In the genomic region with DNA sequence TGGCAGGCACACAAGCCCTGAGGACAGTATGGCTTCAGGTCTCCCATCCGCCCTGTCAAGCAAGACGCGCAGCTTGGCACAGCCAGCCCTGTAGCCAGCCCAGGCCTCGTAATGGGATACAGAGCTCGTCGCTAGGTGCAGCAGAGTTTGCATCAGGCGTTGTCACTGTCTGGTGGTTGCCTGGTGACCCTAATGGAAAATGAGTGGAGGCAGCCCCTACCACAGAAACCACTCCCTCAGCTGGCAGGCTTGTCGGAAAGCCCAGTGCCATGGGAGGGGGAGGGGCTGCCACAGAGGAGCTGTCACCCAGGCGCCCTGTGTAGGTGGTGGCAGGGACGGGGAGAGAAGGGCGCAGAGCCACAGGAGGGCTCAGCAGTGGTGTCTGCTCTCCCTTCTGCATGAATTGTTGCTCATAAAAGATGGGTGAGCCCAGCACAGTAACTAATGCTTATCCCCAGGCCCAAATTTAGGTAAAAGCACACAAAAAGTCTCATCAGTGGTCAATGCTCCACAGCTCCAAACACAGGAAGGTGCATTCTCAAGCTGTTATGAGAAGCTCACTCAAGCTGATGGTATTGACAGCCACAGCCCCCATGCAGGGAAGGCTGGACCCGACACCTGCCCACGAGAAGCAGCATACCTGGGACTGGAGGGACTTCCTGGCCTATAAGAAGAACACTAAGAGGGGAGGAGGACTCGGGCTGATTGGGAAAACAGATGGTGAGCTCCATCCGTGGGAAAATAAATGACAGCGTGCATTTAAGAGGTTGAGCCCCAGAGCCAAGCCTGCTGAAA, we compare ENCODE assay signal across 9 cellular contexts.
A peak's percentile ranks its signal among the peaks of the same experiment; 100 is the strongest.
DNase-seq lines count a peak whose midpoint lies in the region; ATAC-seq, FAIRE-seq and TF ChIP-seq lines count a peak whose summit lies in the region.
"Had no signal": no experiment of that assay in that cellular context is flagged by ENCODE, and none has a peak within 500 bp of the region (broad histone marks: within the 10 kb centered on the region; RNA-seq: fewer than 3 reads in every experiment).

No MANE protein-coding gene starts in this region.

- H3K9me3 ChIP-seq in upper lobe of right lung = no peaks in the 10 kb centered on the region

- no peak for TF ChIP-seq POLR2A in GM12892 (IDR thresholded peaks at IDR 0.05; ENCODE audit: low read depth, low read length)

- H3K4me3 Mint-ChIP-seq in activated T-cell treated with anti-CD3 and anti-CD28 coated beads, Interleukin-2, amount 50 U/mL, for 72 hours = peak overlapping the region; percentile 81 to 86
- H3K4me3 Mint-ChIP-seq in natural killer cell treated with Interleukin-12 subunit alpha and Interleukin-12 subunit beta and Interleukin-15 and Interleukin-18, amount 100 ng/mL, for 72 hours = peak overlapping the region; percentile 66

- no peak for DNase-seq in GM12892 (ENCODE audit: insufficient read length)
- peak; percentile 7 for DNase-seq in NCI-H345 treated with DMSO at 0.1 percent for 48 hours (lab: John Stamatoyannopoulos, UW; ENCODE audit: unreplicated experiment)
- DNase-seq in activated T-cell treated with anti-CD3 and anti-CD28 coated beads, Interleukin-2, amount 50 U/mL, for 72 hours = peak; percentile 93 to 98
- DNase-seq in natural killer cell treated with Interleukin-12 subunit alpha and Interleukin-12 subunit beta and Interleukin-15 and Interleukin-18, amount 100 ng/mL, for 72 hours (ENCODE audit: low spot score) = peak; percentile 92
- no peak for DNase-seq in upper lobe of right lung
- DNase-seq in HK-2 (ENCODE audit: unreplicated experiment) = no peak
- no peak for DNase-seq in foreskin fibroblast
- DNase-seq in inferior parietal cortex (ENCODE audit: extremely low spot score) = no peak

- intact Hi-C loops in upper lobe of right lung (cut with DNase I) = no loop called here

- peak; percentile 95 to 96 for ATAC-seq in activated T-cell treated with anti-CD3 and anti-CD28 coated beads, Interleukin-2, amount 50 U/mL, for 72 hours (replicated peaks in 1 of 2)
- peak; percentile 92 to 94 for ATAC-seq in natural killer cell treated with Interleukin-12 subunit alpha and Interleukin-12 subunit beta and Interleukin-15 and Interleukin-18, amount 100 ng/mL, for 72 hours
- peak; percentile 39 for ATAC-seq in upper lobe of right lung

- no peak overlapping the region for H3K27ac ChIP-seq in upper lobe of right lung
- H3K27ac ChIP-seq: VCaP had no signal

- H3K9me3 Mint-ChIP-seq in activated T-cell treated with anti-CD3 and anti-CD28 coated beads, Interleukin-2, amount 50 U/mL, for 72 hours = peaks cover 0 to 4% of the 10 kb centered on the region in 2 donors
- H3K9me3 Mint-ChIP-seq in natural killer cell treated with Interleukin-12 subunit alpha and Interleukin-12 subunit beta and Interleukin-15 and Interleukin-18, amount 100 ng/mL, for 72 hours = no peaks in the 10 kb centered on the region

- no peaks in the 10 kb centered on the region for H3K27me3 Mint-ChIP-seq in activated T-cell treated with anti-CD3 and anti-CD28 coated beads, Interleukin-2, amount 50 U/mL, for 72 hours (ENCODE audit: low read depth)
- no peaks in the 10 kb centered on the region for H3K27me3 Mint-ChIP-seq in natural killer cell treated with Interleukin-12 subunit alpha and Interleukin-12 subunit beta and Interleukin-15 and Interleukin-18, amount 100 ng/mL, for 72 hours

- no peak overlapping the region for H3K4me3 ChIP-seq in upper lobe of right lung
- no peak overlapping the region for H3K4me3 ChIP-seq in foreskin fibroblast (ENCODE audit: low read depth in 1 of 2, low read length in 2 of 2)

- H3K36me3 ChIP-seq in upper lobe of right lung = no peaks in the 10 kb centered on the region

- H3K27me3 ChIP-seq in upper lobe of right lung = no peaks in the 10 kb centered on the region

- peaks cover 9% of the 10 kb centered on the region for H3K4me1 ChIP-seq in upper lobe of right lung

- H3K27ac Mint-ChIP-seq in activated T-cell treated with anti-CD3 and anti-CD28 coated beads, Interleukin-2, amount 50 U/mL, for 72 hours = peak overlapping the region; percentile 90
- H3K27ac Mint-ChIP-seq in natural killer cell treated with Interleukin-12 subunit alpha and Interleukin-12 subunit beta and Interleukin-15 and Interleukin-18, amount 100 ng/mL, for 72 hours = peak overlapping the region; percentile 85 to 88

- peaks cover 66% of the 10 kb centered on the region for H3K4me1 Mint-ChIP-seq in activated T-cell treated with anti-CD3 and anti-CD28 coated beads, Interleukin-2, amount 50 U/mL, for 72 hours (ENCODE audit: low read depth)
- H3K4me1 Mint-ChIP-seq in natural killer cell treated with Interleukin-12 subunit alpha and Interleukin-12 subunit beta and Interleukin-15 and Interleukin-18, amount 100 ng/mL, for 72 hours (ENCODE audit: low read depth in 2 of 2) = peaks cover 66 to 68% of the 10 kb centered on the region in 2 donors

- TF ChIP-seq CTCF in upper lobe of right lung (IDR thresholded peaks at IDR 0.05) (no peak), foreskin fibroblast (IDR thresholded peaks at IDR 0.05; ENCODE audit: low read depth, low read length) (no peak)

- peaks cover 0 to 2% of the 10 kb centered on the region in 2 donors for H3K36me3 Mint-ChIP-seq in activated T-cell treated with anti-CD3 and anti-CD28 coated beads, Interleukin-2, amount 50 U/mL, for 72 hours (ENCODE audit: insufficient read depth in 2 of 2)
- H3K36me3 Mint-ChIP-seq in natural killer cell treated with Interleukin-12 subunit alpha and Interleukin-12 subunit beta and Interleukin-15 and Interleukin-18, amount 100 ng/mL, for 72 hours = no peaks in the 10 kb centered on the region

- peak; percentile 70 for FAIRE-seq in GM12892 (lab: Jason Lieb, UNC)

Comparison
In these comparisons a context has a peak if more than half of its experiments do, and no peak if none do; other contexts are left out.
1. DNase-seq: peak in NCI-H345 treated with DMSO at 0.1 percent for 48 hours (single experiment), activated T-cell treated with anti-CD3 and anti-CD28 coated beads, Interleukin-2, amount 50 U/mL, for 72 hours (2 of 2) and natural killer cell treated with Interleukin-12 subunit alpha and Interleukin-12 subunit beta and Interleukin-15 and Interleukin-18, amount 100 ng/mL, for 72 hours (single experiment); none in GM12892 (single experiment), upper lobe of right lung (single experiment), HK-2 (single experiment), foreskin fibroblast (0 of 2) and inferior parietal cortex (single experiment).
2. ATAC-seq: peak in every context shown above with its lines; median percentile 96 in activated T-cell treated with anti-CD3 and anti-CD28 coated beads, Interleukin-2, amount 50 U/mL, for 72 hours; 93 in natural killer cell treated with Interleukin-12 subunit alpha and Interleukin-12 subunit beta and Interleukin-15 and Interleukin-18, amount 100 ng/mL, for 72 hours; 39 in upper lobe of right lung.